ENCODE assay signal across 8 cellular contexts in the genomic region with DNA sequence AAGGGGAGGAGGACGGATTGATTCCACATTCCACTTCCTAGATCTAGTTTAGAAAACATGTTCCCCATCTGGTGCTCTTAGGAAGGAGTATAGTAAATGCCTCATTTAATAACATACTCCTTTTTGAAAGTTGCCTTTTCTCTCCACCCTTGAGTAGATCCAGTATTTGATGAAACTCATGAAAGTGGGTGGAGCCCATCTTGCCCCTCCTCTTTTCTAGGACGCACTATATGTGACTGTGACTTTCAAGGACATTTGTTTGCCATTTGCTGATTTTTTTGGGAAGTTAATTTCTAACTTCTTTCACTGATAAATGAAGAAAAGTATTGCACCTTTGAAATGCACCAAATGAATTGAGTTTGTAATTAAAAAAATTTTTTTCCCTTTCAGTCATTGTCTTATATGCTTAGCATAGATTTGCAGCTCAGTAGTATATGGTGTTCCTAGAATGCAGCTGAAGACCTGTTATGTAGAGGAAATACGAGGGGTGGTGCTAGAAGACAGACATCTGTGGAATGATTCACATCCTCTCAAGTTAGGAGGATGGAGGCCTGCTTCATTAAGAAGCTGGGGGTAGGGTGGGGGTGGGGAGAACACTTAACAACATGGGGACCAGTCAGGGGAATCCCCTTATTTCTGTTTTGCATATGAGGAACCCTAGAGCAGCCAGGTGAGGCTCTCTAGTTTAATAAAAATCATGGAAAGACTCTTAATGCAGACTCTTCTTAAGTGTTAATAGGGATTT. TPM values are rescaled to one million over a fixed set of nuclear protein-coding genes. Genes with fewer than 3 reads are reported as not detected.
DNase-seq lines count a peak whose midpoint lies in the region; FAIRE-seq and TF ChIP-seq lines count a peak whose summit lies in the region.
"Not testable (repeated sequence)": the region's sequence is repeated elsewhere in the genome, so short reads cannot be mapped to it uniquely, and the experiment has no call there.

No MANE protein-coding gene starts in this region.

- H3K27me3 ChIP-seq in HUES48 (ENCODE audit: control insufficient read depth, insufficient read depth, low read length); SK-N-SH (ENCODE audit: insufficient read depth); astrocyte (ENCODE audit: insufficient read depth, low read length): not testable (repeated sequence)

- H3K79me2 ChIP-seq in SK-N-SH (ENCODE audit: insufficient read depth) (peaks cover 96% of the 10 kb centered on the region), astrocyte (ENCODE audit: insufficient read depth, low read length) (peaks cover 84% of the 10 kb centered on the region)

- H3K27ac ChIP-seq in HUES48 (ENCODE audit: low read depth, low read length): peak overlapping the region; percentile 21
- 0 out of 4 replicates have a peak overlapping the region, but pooled peaks of 1 of the 2 experiments have one; percentile 13 for H3K27ac ChIP-seq in SK-N-SH (ENCODE audit: low read depth in 2 of 2, low read length in 1 of 2)
- not testable (repeated sequence) for H3K27ac ChIP-seq in astrocyte (ENCODE audit: low read depth, low read length)

- POLR2A ChIA-PET in SK-N-SH (lab: Yijun Ruan, JAX): not testable (repeated sequence)
- POLR2A ChIA-PET in activated CD4-positive, alpha-beta memory T cell treated with anti-CD3 and anti-CD28 coated beads for 36 hours (lab: Charles Lee): interaction anchor here (1.8 kb wide), 1 partner anchor 38 kb away, joined by 5 read pairs; no protein-coding TSS in a partner anchor

- H4K20me1 ChIP-seq in SK-N-SH (ENCODE audit: insufficient read depth) (peaks cover 95% of the 10 kb centered on the region), astrocyte (ENCODE audit: insufficient read depth, low read length) (peaks cover 89% of the 10 kb centered on the region)

- FAIRE-seq in astrocyte (lab: Jason Lieb, UNC): not testable (repeated sequence)

- peaks cover 40% of the 10 kb centered on the region for H3K4me1 ChIP-seq in HUES48 (ENCODE audit: control insufficient read depth, insufficient read depth, low read length)
- peaks cover 0 to 17% of the 10 kb centered on the region in 2 experiments; a peak in 3 of 4 replicates for H3K4me1 ChIP-seq in SK-N-SH (ENCODE audit: control insufficient read depth in 1 of 2, insufficient read depth in 2 of 2, low read depth in 1 of 2, low read length in 1 of 2)
- H3K4me1 ChIP-seq in astrocyte (ENCODE audit: insufficient read depth, low read length): peaks cover 15% of the 10 kb centered on the region

- H3K4me1 Mint-ChIP-seq in activated CD4-positive, alpha-beta memory T cell treated with anti-CD3 and anti-CD28 coated beads for 36 hours (ENCODE audit: low read depth): peaks cover 69% of the 10 kb centered on the region
- peaks cover 61% of the 10 kb centered on the region for H3K4me1 Mint-ChIP-seq in astrocyte (ENCODE audit: low read depth, unreplicated experiment)
- peaks cover 84% of the 10 kb centered on the region for H3K4me1 Mint-ChIP-seq in stimulated activated naive CD8-positive, alpha-beta T cell treated with anti-CD3 and anti-CD28 coated beads, Interleukin-15, Interleukin-2, amounts not matched to agents 100 ng/mL and 50 ng/mL, for 24 hours (ENCODE audit: low read depth)

- not testable (repeated sequence) for H3K4me3 Mint-ChIP-seq in activated CD4-positive, alpha-beta memory T cell treated with anti-CD3 and anti-CD28 coated beads for 36 hours; astrocyte (ENCODE audit: unreplicated experiment); stimulated activated naive CD8-positive, alpha-beta T cell treated with anti-CD3 and anti-CD28 coated beads, Interleukin-15, Interleukin-2, amounts not matched to agents 100 ng/mL and 50 ng/mL, for 24 hours

- not testable (repeated sequence) for TF ChIP-seq RAD21 in SK-N-SH (IDR thresholded peaks at IDR 0.05; ENCODE audit: low read length)

- peaks cover 31% of the 10 kb centered on the region for H3F3A ChIP-seq in SK-N-SH (replicated peaks; ENCODE audit: insufficient read depth)

- WGBS in SK-N-SH (ENCODE audit: low lambda C conversion rate): 67% methylated on average over 3 of the region's 3 CpGs

- not testable (repeated sequence) for H3K9me2 ChIP-seq in SK-N-SH

- H3K9me3 ChIP-seq in HUES48 (ENCODE audit: control insufficient read depth, insufficient read depth, low read length); SK-N-SH; astrocyte (ENCODE audit: insufficient read depth, low read depth, low read length): not testable (repeated sequence)

- CTCF ChIA-PET in SK-N-SH (lab: Yijun Ruan, JAX): interaction anchor here (0.8 to 2.1 kb wide), 4 partner anchors 13 to 324 kb away, joined by 3 to 9 read pairs (median 6); no protein-coding TSS in a partner anchor
- CTCF ChIA-PET in activated CD4-positive, alpha-beta memory T cell treated with anti-CD3 and anti-CD28 coated beads for 36 hours (lab: Charles Lee): interaction anchor here (1.0 to 2.5 kb wide), 5 partner anchors 9 to 324 kb away, joined by 3 to 11 read pairs (median 4); partner anchors contain the start of gene CDC42

- peaks cover 52% of the 10 kb centered on the region for H3K36me3 Mint-ChIP-seq in activated CD4-positive, alpha-beta memory T cell treated with anti-CD3 and anti-CD28 coated beads for 36 hours
- H3K36me3 Mint-ChIP-seq in astrocyte (ENCODE audit: low read depth, unreplicated experiment): peaks cover 13% of the 10 kb centered on the region
- peaks cover 89% of the 10 kb centered on the region for H3K36me3 Mint-ChIP-seq in stimulated activated naive CD8-positive, alpha-beta T cell treated with anti-CD3 and anti-CD28 coated beads, Interleukin-15, Interleukin-2, amounts not matched to agents 100 ng/mL and 50 ng/mL, for 24 hours (ENCODE audit: low read depth)

- not testable (repeated sequence) for H3K9ac ChIP-seq in HUES48 (ENCODE audit: low read depth, low read length); SK-N-SH; astrocyte (ENCODE audit: low read length)

- intact Hi-C loops in activated CD4-positive, alpha-beta memory T cell treated with anti-CD3 and anti-CD28 coated beads for 36 hours (cut with micrococcal nuclease): loop anchor here (1.0 kb wide), 2 partner anchors 13 to 67 kb away; no protein-coding TSS in a partner anchor

- peaks cover 35% of the 10 kb centered on the region for H3K36me3 ChIP-seq in HUES48 (ENCODE audit: control insufficient read depth, insufficient read depth, low read length)
- peaks cover 61 to 68% of the 10 kb centered on the region in 2 experiments for H3K36me3 ChIP-seq in SK-N-SH (replicated peaks in 1 of 2; ENCODE audit: control insufficient read depth in 1 of 2, insufficient read depth in 2 of 2, low read length in 1 of 2)
- H3K36me3 ChIP-seq in astrocyte (ENCODE audit: insufficient read depth, low read length): peaks cover 32% of the 10 kb centered on the region

- H3K27ac Mint-ChIP-seq in activated CD4-positive, alpha-beta memory T cell treated with anti-CD3 and anti-CD28 coated beads for 36 hours: peak overlapping the region; percentile 75
- H3K27ac Mint-ChIP-seq in astrocyte (ENCODE audit: unreplicated experiment): not testable (repeated sequence)
- H3K27ac Mint-ChIP-seq in stimulated activated naive CD8-positive, alpha-beta T cell treated with anti-CD3 and anti-CD28 coated beads, Interleukin-15, Interleukin-2, amounts not matched to agents 100 ng/mL and 50 ng/mL, for 24 hours: peak overlapping the region; percentile 76

- not testable (repeated sequence) for H2AFZ ChIP-seq in SK-N-SH (ENCODE audit: low read depth); astrocyte (ENCODE audit: low read depth, low read length)

- H3K27me3 Mint-ChIP-seq in activated CD4-positive, alpha-beta memory T cell treated with anti-CD3 and anti-CD28 coated beads for 36 hours; astrocyte (ENCODE audit: low read depth, unreplicated experiment); stimulated activated naive CD8-positive, alpha-beta T cell treated with anti-CD3 and anti-CD28 coated beads, Interleukin-15, Interleukin-2, amounts not matched to agents 100 ng/mL and 50 ng/mL, for 24 hours: not testable (repeated sequence)

- not testable (repeated sequence) for H3K4me3 ChIP-seq in HUES48 (ENCODE audit: low read depth, low read length); SK-N-SH (ENCODE audit: low read depth in 2 of 2, low read length in 1 of 2); astrocyte (ENCODE audit: insufficient read depth, low read depth, low read length); foreskin fibroblast (ENCODE audit: low read depth in 1 of 2, low read length in 2 of 2)

- not testable (repeated sequence) for DNase-seq in SK-N-SH
- DNase-seq in activated CD4-positive, alpha-beta memory T cell treated with anti-CD3 and anti-CD28 coated beads for 36 hours: peak; percentile 75
- DNase-seq in astrocyte (ENCODE audit: low read depth) (peak; percentile 42), foreskin fibroblast (peak; percentile 59 to 76), pulmonary artery endothelial cell (ENCODE audit: low read depth, low spot score) (peak; percentile 36)

- not testable (repeated sequence) for H3K9me3 Mint-ChIP-seq in activated CD4-positive, alpha-beta memory T cell treated with anti-CD3 and anti-CD28 coated beads for 36 hours; astrocyte (ENCODE audit: unreplicated experiment); stimulated activated naive CD8-positive, alpha-beta T cell treated with anti-CD3 and anti-CD28 coated beads, Interleukin-15, Interleukin-2, amounts not matched to agents 100 ng/mL and 50 ng/mL, for 24 hours

- TF ChIP-seq EP300 in SK-N-SH (IDR thresholded peaks at IDR 0.05; ENCODE audit: borderline replicate concordance in 1 of 2, low read depth in 1 of 2, low read length in 1 of 2): not testable (repeated sequence)

- peak; percentile 6 for TF ChIP-seq CTCF in GM12873 (IDR thresholded peaks at IDR 0.05; ENCODE audit: insufficient read depth, low read depth, low read length, missing control alignments)
- not testable (repeated sequence) for TF ChIP-seq CTCF in SK-N-SH (IDR thresholded peaks at IDR 0.05); astrocyte (IDR thresholded peaks at IDR 0.05; ENCODE audit: insufficient read depth, low read depth, low read length); foreskin fibroblast (IDR thresholded peaks at IDR 0.05; ENCODE audit: low read depth, low read length)

- not testable (repeated sequence) for H3K4me2 ChIP-seq in SK-N-SH
- peak overlapping the region; percentile 40 for H3K4me2 ChIP-seq in astrocyte (ENCODE audit: low read length)

RNA-seq across cellular contexts. Expression of gene CDC42, which starts 39.7 kb away (rescaled TPM):
- polyA plus RNA-seq in SK-N-SH (2012; rRNA removed): 113 and 148 TPM in 2 replicates
- 170 and 181 TPM in 2 replicates for polyA plus RNA-seq in SK-N-SH (2012; cell fraction: cytosol; rRNA removed)
- 43.6 and 77.8 TPM in 2 replicates for polyA plus RNA-seq in SK-N-SH (2012; cell fraction: nucleus; rRNA removed)
- 100 to 1,000 TPM; 310 to 314 TPM for total RNA-seq in activated CD4-positive, alpha-beta memory T cell treated with anti-CD3 and anti-CD28 coated beads for 36 hours
- 346 and 366 TPM in 2 replicates for total RNA-seq in astrocyte
- total RNA-seq in pulmonary artery endothelial cell: 947 and 965 TPM in 2 replicates

RNA-seq across cellular contexts. Expression of gene WNT4, which starts 50.7 kb away (rescaled TPM):
- polyA plus RNA-seq in SK-N-SH (2012; rRNA removed): 0.03 and 0.08 TPM in 2 replicates
- polyA plus RNA-seq in SK-N-SH (2012; cell fraction: cytosol; rRNA removed): 0.01 and 0.05 TPM in 2 replicates
- 0.02 and 0.23 TPM in 2 replicates for polyA plus RNA-seq in SK-N-SH (2012; cell fraction: nucleus; rRNA removed)
- not detected for total RNA-seq in activated CD4-positive, alpha-beta memory T cell treated with anti-CD3 and anti-CD28 coated beads for 36 hours
- total RNA-seq in astrocyte (0.91 and 1.2 TPM in 2 replicates), pulmonary artery endothelial cell (0.04 and 0.13 TPM in 2 replicates)
